ENCODE assay signal across 8 cellular contexts in the genomic region with DNA sequence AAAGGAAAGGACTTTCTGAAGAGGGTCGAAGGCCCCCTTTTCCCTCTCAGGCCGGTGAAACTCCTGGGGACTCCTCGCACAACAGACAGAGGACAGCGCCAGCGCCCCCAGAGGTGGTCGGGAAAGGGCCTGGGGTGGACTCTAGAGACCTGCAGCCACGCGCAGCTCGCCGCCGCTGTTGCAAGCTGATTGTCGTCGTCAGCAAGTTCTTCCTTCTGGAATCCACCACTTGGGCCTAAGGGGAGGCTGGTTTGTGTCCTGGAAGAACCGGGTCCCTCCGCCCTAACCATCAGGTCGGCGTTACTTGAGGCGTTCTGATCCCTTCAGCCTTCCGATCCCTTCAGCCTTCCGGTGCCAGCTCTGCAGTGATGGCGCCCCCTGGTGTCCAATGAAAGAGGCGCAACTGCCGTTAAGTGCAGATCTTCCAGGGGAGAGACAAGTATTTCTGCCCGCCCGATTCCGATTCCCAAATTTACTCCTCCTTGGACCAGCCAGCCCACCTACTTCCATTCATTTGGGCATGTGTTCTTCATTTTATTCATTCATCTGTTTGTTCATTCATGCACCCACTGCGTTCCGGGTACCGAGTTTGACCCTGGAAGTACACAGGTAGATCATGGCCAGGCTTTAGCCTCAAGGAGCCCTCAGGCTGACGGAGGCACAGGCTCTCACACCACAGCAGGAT.
DNase-seq lines count a peak whose midpoint lies in the region; ATAC-seq and TF ChIP-seq lines count a peak whose summit lies in the region.

No MANE protein-coding gene starts in this region.

- TF ChIP-seq RAD21 in liver (IDR thresholded peaks at IDR 0.05) = peak; percentile 80 to 90

- H3K9me3 ChIP-seq in liver (ENCODE audit: control insufficient read depth in 4 of 4, low read length in 3 of 4) = peaks cover 0 to 3% (median 1%) of the 10 kb centered on the region in 4 donors

- H3K27me3 ChIP-seq in liver (ENCODE audit: control insufficient read depth in 4 of 4, insufficient read depth in 4 of 4, low read length in 3 of 4) = peaks cover 0 to 11% (median 5%) of the 10 kb centered on the region in 4 donors

- H3K9ac ChIP-seq in liver (ENCODE audit: low read depth in 1 of 2, low read length in 2 of 2) = no peak overlapping the region

- peaks cover 0 to 4% (median 2%) of the 10 kb centered on the region in 4 donors for H3K4me1 ChIP-seq in liver (ENCODE audit: control insufficient read depth in 4 of 4, insufficient read depth in 4 of 4, low read length in 3 of 4)

- DNase-seq in AG09319 (ENCODE audit: extremely low read depth, low read depth) = peak; percentile 15
- DNase-seq in NCI-H446 (lab: John Stamatoyannopoulos, UW) = peak; percentile 44 to 69
- peak; percentile 66 to 74 for DNase-seq in activated CD4-positive, alpha-beta T cell treated with anti-CD3 and anti-CD28 coated beads, Interleukin-2, amount 50 U/mL, for 24 hours (ENCODE audit: low read depth in 1 of 2, low spot score in 1 of 2)
- peak; percentile 81 for DNase-seq in dermis blood vessel endothelial cell
- DNase-seq in stimulated activated CD4-positive, alpha-beta T cell treated with anti-CD3 and anti-CD28 coated beads, Interleukin-4, amount 100 ng/mL, for 24 hours = peak; percentile 80

- peak overlapping the region in 2 of 3 donors; percentile 10 to 15 for H3K4me3 ChIP-seq in liver (ENCODE audit: low read depth in 1 of 3, low read length in 3 of 3)

- WGBS in liver = 4% methylated on average over 30 of the region's 30 CpGs

- no peaks in the 10 kb centered on the region for H3K36me3 ChIP-seq in liver (ENCODE audit: control insufficient read depth in 4 of 4, insufficient read depth in 3 of 4, low read depth in 1 of 4, low read length in 3 of 4)

- peak; percentile 49 for ATAC-seq in GM21423 (IDR thresholded peaks at IDR 0.05; ENCODE audit: unreplicated experiment)
- no peak for ATAC-seq in GM21367 (IDR thresholded peaks at IDR 0.05; ENCODE audit: unreplicated experiment)

- TF ChIP-seq CTCF in AG09319 (IDR thresholded peaks at IDR 0.05; ENCODE audit: low read depth, low read length) (peak; percentile 78), liver (IDR thresholded peaks at IDR 0.05; ENCODE audit: low read depth, low read length, missing input control) (peak; percentile 70)

- H3K27ac ChIP-seq in liver (ENCODE audit: low read depth in 1 of 2, low read length in 2 of 2) = no peak overlapping the region

TF ChIP-seq in liver, 16 proteins besides CTCF, POLR2A, EP300 and RAD21:
- TF ChIP-seq, protein P1, sequence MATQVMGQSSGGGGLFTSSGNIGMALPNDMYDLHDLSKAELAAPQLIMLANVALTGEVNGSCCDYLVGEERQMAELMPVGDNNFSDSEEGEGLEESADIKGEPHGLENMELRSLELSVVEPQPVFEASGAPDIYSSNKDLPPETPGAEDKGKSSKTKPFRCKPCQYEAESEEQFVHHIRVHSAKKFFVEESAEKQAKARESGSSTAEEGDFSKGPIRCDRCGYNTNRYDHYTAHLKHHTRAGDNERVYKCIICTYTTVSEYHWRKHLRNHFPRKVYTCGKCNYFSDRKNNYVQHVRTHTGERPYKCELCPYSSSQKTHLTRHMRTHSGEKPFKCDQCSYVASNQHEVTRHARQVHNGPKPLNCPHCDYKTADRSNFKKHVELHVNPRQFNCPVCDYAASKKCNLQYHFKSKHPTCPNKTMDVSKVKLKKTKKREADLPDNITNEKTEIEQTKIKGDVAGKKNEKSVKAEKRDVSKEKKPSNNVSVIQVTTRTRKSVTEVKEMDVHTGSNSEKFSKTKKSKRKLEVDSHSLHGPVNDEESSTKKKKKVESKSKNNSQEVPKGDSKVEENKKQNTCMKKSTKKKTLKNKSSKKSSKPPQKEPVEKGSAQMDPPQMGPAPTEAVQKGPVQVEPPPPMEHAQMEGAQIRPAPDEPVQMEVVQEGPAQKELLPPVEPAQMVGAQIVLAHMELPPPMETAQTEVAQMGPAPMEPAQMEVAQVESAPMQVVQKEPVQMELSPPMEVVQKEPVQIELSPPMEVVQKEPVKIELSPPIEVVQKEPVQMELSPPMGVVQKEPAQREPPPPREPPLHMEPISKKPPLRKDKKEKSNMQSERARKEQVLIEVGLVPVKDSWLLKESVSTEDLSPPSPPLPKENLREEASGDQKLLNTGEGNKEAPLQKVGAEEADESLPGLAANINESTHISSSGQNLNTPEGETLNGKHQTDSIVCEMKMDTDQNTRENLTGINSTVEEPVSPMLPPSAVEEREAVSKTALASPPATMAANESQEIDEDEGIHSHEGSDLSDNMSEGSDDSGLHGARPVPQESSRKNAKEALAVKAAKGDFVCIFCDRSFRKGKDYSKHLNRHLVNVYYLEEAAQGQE (IDR thresholded peaks at IDR 0.05) = no peak
- TF ChIP-seq, protein P2, sequence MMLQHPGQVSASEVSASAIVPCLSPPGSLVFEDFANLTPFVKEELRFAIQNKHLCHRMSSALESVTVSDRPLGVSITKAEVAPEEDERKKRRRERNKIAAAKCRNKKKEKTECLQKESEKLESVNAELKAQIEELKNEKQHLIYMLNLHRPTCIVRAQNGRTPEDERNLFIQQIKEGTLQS (IDR thresholded peaks at IDR 0.05) = no peak
- no peak for TF ChIP-seq JUND (IDR thresholded peaks at IDR 0.05)
- no peak for TF ChIP-seq HNF4A (conservative IDR thresholded peaks at IDR 0.05)
- no peak for TF ChIP-seq TAF1 (conservative IDR thresholded peaks at IDR 0.05)
- no peak for TF ChIP-seq RXRA (IDR thresholded peaks at IDR 0.05)
- TF ChIP-seq SP1 (IDR thresholded peaks at IDR 0.05) = no peak
- TF ChIP-seq, protein P3, sequence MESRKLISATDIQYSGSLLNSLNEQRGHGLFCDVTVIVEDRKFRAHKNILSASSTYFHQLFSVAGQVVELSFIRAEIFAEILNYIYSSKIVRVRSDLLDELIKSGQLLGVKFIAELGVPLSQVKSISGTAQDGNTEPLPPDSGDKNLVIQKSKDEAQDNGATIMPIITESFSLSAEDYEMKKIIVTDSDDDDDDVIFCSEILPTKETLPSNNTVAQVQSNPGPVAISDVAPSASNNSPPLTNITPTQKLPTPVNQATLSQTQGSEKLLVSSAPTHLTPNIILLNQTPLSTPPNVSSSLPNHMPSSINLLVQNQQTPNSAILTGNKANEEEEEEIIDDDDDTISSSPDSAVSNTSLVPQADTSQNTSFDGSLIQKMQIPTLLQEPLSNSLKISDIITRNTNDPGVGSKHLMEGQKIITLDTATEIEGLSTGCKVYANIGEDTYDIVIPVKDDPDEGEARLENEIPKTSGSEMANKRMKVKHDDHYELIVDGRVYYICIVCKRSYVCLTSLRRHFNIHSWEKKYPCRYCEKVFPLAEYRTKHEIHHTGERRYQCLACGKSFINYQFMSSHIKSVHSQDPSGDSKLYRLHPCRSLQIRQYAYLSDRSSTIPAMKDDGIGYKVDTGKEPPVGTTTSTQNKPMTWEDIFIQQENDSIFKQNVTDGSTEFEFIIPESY (IDR thresholded peaks at IDR 0.05) = no peak
- TF ChIP-seq FOXA2 (IDR thresholded peaks at IDR 0.05) = no peak
- TF ChIP-seq NR2F2 (IDR thresholded peaks at IDR 0.05) = no peak
- no peak for TF ChIP-seq GABPA (IDR thresholded peaks at IDR 0.05 in 1 of 2, conservative IDR thresholded peaks at IDR 0.05 in 1 of 2)
- no peak for TF ChIP-seq YY1 (IDR thresholded peaks at IDR 0.05)

Comparison
In these comparisons a context has a peak if more than half of its experiments do, and no peak if none do; other contexts are left out.
1. DNase-seq: peak in every context shown above with its lines; median percentile 81 in dermis blood vessel endothelial cell; 80 in stimulated activated CD4-positive, alpha-beta T cell treated with anti-CD3 and anti-CD28 coated beads, Interleukin-4, amount 100 ng/mL, for 24 hours; 70 in activated CD4-positive, alpha-beta T cell treated with anti-CD3 and anti-CD28 coated beads, Interleukin-2, amount 50 U/mL, for 24 hours; 56 in NCI-H446; 15 in AG09319.